Comparison of ENCODE assay signal across 24 cellular contexts in the genomic region with DNA sequence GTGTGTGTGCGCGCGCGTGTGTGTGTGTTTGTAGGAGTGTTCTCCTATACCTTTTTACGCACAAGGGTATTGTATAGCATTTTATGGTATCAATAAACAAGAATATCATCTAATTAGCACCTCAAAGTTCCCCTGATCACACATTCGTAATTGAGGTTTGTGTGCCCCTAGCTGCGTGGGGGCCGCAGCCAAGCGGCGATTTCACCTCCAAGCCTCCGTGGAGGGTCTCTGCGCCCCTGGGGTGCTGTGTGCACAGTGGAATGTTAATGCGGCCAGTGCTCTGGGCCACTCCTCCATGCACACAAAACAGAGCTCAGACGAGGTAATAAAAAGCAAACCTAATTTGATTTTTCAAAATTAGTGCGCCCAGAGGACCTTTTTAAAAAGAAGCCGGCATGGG.
"Had no signal": no experiment of that assay in that cellular context is flagged by ENCODE, and none has a peak within 500 bp of the region (broad histone marks: within the 10 kb centered on the region; RNA-seq: fewer than 3 reads in every experiment).

No MANE protein-coding gene starts in this region.

- H3K4me1 ChIP-seq: pancreas, psoas muscle, right lobe of liver, stomach, testis, thyroid gland, transverse colon, upper lobe of right lung had no signal

- DNase-seq: hippocampal formation; left ventricle myocardium inferior; mesendoderm; naive B cell; natural killer cell; nucleus accumbens; pancreas; psoas muscle; right lobe of liver; stimulated activated CD4-positive, alpha-beta T cell treated with anti-CD3 and anti-CD28 coated beads, Interleukin-1b, Interleukin-23, amount 100 ng/mL, for 48 hours; stimulated activated CD4-positive, alpha-beta T cell treated with anti-CD3 and anti-CD28 coated beads, Interleukin-2, amount 100 ng/mL, for 48 hours; stimulated activated CD4-positive, alpha-beta T cell treated with anti-CD3 and anti-CD28 coated beads, Interleukin-4, amount 100 ng/mL, for 4 hours; stimulated activated CD8-positive, alpha-beta memory T cell treated with anti-CD3 and anti-CD28 coated beads, Interleukin-4, amount 100 ng/mL, for 48 hours; stimulated activated naive CD8-positive, alpha-beta T cell treated with anti-CD3 and anti-CD28 coated beads, Interleukin-15, Interleukin-2, amounts not matched to agents 100 U/mL and 50 U/mL, for 24 hours; stomach; testis; thyroid gland; transverse colon; upper lobe of right lung had no signal

- H3K27ac ChIP-seq: left ventricle myocardium inferior, pancreas, psoas muscle, right atrium auricular region, right lobe of liver, stomach, testis, thyroid gland, transverse colon, upper lobe of right lung had no signal

- H3K9me3 Mint-ChIP-seq: mesothelial cell of epicardium; natural killer cell; stimulated activated memory B cell treated with anti-CD40 and anti-IgM and Interleukin-4, amounts not matched to agents 10 μg/mL and 1 μg/mL and 100 μg/mL, for 72 hours had no signal

- H3K4me3 ChIP-seq: left ventricle myocardium inferior, lung, pancreas, psoas muscle, right atrium auricular region, right lobe of liver, smooth muscle cell, stomach, testis, thyroid gland, transverse colon, upper lobe of right lung had no signal

- H3K27ac Mint-ChIP-seq: mesothelial cell of epicardium; natural killer cell; stimulated activated memory B cell treated with anti-CD40 and anti-IgM and Interleukin-4, amounts not matched to agents 10 μg/mL and 1 μg/mL and 100 μg/mL, for 72 hours had no signal

- H3K4me3 Mint-ChIP-seq: mesothelial cell of epicardium; naive B cell; natural killer cell; stimulated activated memory B cell treated with anti-CD40 and anti-IgM and Interleukin-4, amounts not matched to agents 10 μg/mL and 1 μg/mL and 100 μg/mL, for 72 hours had no signal

- H3K36me3 Mint-ChIP-seq: mesothelial cell of epicardium; naive B cell; natural killer cell; stimulated activated memory B cell treated with anti-CD40 and anti-IgM and Interleukin-4, amounts not matched to agents 10 μg/mL and 1 μg/mL and 100 μg/mL, for 72 hours had no signal

- H3K4me2 ChIP-seq: smooth muscle cell had no signal

- H3K27me3 ChIP-seq: right atrium auricular region, right lobe of liver, testis, thyroid gland, upper lobe of right lung had no signal

- H3K9me3 ChIP-seq: left ventricle myocardium inferior, pancreas, psoas muscle, right atrium auricular region, right lobe of liver, stomach, testis, thyroid gland, transverse colon, upper lobe of right lung had no signal

- H3K36me3 ChIP-seq: left ventricle myocardium inferior, pancreas, right atrium auricular region, right lobe of liver, stomach, thyroid gland, transverse colon, upper lobe of right lung had no signal

- H3K4me1 Mint-ChIP-seq: mesothelial cell of epicardium; stimulated activated memory B cell treated with anti-CD40 and anti-IgM and Interleukin-4, amounts not matched to agents 10 μg/mL and 1 μg/mL and 100 μg/mL, for 72 hours had no signal
